11 cellular contexts compared by ENCODE assay signal in the genomic region with DNA sequence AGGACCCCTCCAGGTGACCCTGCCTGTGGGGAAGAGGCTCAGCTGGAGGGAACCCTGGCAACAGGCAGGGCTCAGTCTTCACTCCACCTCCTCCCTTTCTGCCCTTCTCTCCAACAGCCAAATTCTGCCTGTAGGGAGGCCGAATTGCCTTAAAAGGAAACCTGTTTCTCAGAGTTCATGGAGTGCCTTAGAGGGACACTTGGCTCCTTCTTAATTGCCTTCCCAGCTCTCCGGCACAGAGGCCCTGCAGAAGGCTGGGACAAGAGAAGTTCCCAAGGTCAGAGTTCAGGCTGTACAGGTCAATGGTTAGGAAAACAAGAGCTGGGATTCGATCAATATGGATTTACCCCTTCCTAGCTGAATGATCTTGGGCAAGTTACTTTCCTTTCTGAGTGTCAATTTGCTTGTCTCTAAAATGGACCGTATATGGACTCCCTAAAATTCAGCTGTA. TPM values are rescaled to one million over a fixed set of nuclear protein-coding genes. Genes with fewer than 3 reads are reported as not detected.
A peak's percentile ranks its signal among the peaks of the same experiment; 100 is the strongest.
DNase-seq lines count a peak whose midpoint lies in the region; ATAC-seq and TF ChIP-seq lines count a peak whose summit lies in the region.
"Had no signal": no experiment of that assay in that cellular context is flagged by ENCODE, and none has a peak within 500 bp of the region (broad histone marks: within the 10 kb centered on the region; RNA-seq: fewer than 3 reads in every experiment).

No MANE protein-coding gene starts in this region.

- H3K4me1 Mint-ChIP-seq in nephron progenitor cell: peaks cover 87% of the 10 kb centered on the region
- peaks cover 24% of the 10 kb centered on the region for H3K4me1 Mint-ChIP-seq in activated CD8-positive, alpha-beta memory T cell treated with anti-CD3 and anti-CD28 coated beads, Interleukin-2, amount 10 ng/mL, durations not matched to agents 7 days and 5 days

- H3K36me3 Mint-ChIP-seq in nephron progenitor cell (ENCODE audit: low read depth): no peaks in the 10 kb centered on the region
- peaks cover under 1% of the 10 kb centered on the region for H3K36me3 Mint-ChIP-seq in activated CD8-positive, alpha-beta memory T cell treated with anti-CD3 and anti-CD28 coated beads, Interleukin-2, amount 10 ng/mL, durations not matched to agents 7 days and 5 days

- TF ChIP-seq CTCF in adrenal gland (IDR thresholded peaks at IDR 0.05) (no peak), fibroblast of the aortic adventitia (IDR thresholded peaks at IDR 0.05; ENCODE audit: insufficient read depth, low read length) (no peak), nephron progenitor cell (IDR thresholded peaks at IDR 0.05) (no peak), upper lobe of right lung (IDR thresholded peaks at IDR 0.05) (no peak)

- peak overlapping the region; percentile 98 for H3K27ac Mint-ChIP-seq in nephron progenitor cell
- no peak overlapping the region for H3K27ac Mint-ChIP-seq in activated CD8-positive, alpha-beta memory T cell treated with anti-CD3 and anti-CD28 coated beads, Interleukin-2, amount 10 ng/mL, durations not matched to agents 7 days and 5 days

- H3K9me3 ChIP-seq in adrenal gland (replicated peaks in 1 of 3) (no peaks in the 10 kb centered on the region), upper lobe of right lung (no peaks in the 10 kb centered on the region)

- DNase-seq in adrenal gland: peak in 1 of 7 donors; percentile 30
- DNase-seq in fibroblast of the aortic adventitia (ENCODE audit: low read depth): peak; percentile 45
- no peak for DNase-seq in nephron progenitor cell
- DNase-seq in upper lobe of right lung: no peak
- DNase-seq in activated CD8-positive, alpha-beta memory T cell treated with anti-CD3 and anti-CD28 coated beads, Interleukin-2, amount 10 ng/mL, durations not matched to agents 7 days and 5 days: no peak
- DNase-seq in left colon: no peak
- no peak for DNase-seq in stimulated activated CD4-positive, alpha-beta T cell treated with anti-CD3 and anti-CD28 coated beads, Interleukin-2, amount 100 ng/mL, for 48 hours
- DNase-seq: activated CD4-positive, alpha-beta T cell treated with anti-CD3 and anti-CD28 coated beads for 1 hour; MM.1S; OCI-M1; stimulated activated naive CD4-positive, alpha-beta T cell had no signal

- peak; percentile 57 for ATAC-seq in upper lobe of right lung
- no peak for ATAC-seq in activated CD8-positive, alpha-beta memory T cell treated with anti-CD3 and anti-CD28 coated beads, Interleukin-2, amount 10 ng/mL, durations not matched to agents 7 days and 5 days
- ATAC-seq in left colon: no peak

- no peaks in the 10 kb centered on the region for H3K27me3 ChIP-seq in adrenal gland
- H3K27me3 ChIP-seq in upper lobe of right lung: no peaks in the 10 kb centered on the region

- H3K9me3 Mint-ChIP-seq in nephron progenitor cell: no peaks in the 10 kb centered on the region
- no peaks in the 10 kb centered on the region for H3K9me3 Mint-ChIP-seq in activated CD8-positive, alpha-beta memory T cell treated with anti-CD3 and anti-CD28 coated beads, Interleukin-2, amount 10 ng/mL, durations not matched to agents 7 days and 5 days (ENCODE audit: low read depth)

- H3K4me3 ChIP-seq in adrenal gland (no peak overlapping the region), fibroblast of the aortic adventitia (ENCODE audit: low read depth, low read length) (peak overlapping the region; percentile 10), upper lobe of right lung (peak overlapping the region; percentile 1)

- 61 to 70% (median 65%) methylated on average over 4 of the region's 4 CpGs for WGBS in adrenal gland, 4 donors

- H3K36me3 ChIP-seq in adrenal gland (replicated peaks in 1 of 2) (no peaks in the 10 kb centered on the region), upper lobe of right lung (peaks cover 1% of the 10 kb centered on the region)

- intact Hi-C loops in adrenal gland (cut with DNase I): no loop called here
- intact Hi-C loops in upper lobe of right lung (cut with DNase I): loop anchor here (10.0 kb wide), 1 partner anchor 56 kb away; no protein-coding TSS in a partner anchor
- intact Hi-C loops in left colon (cut with DNase I, micrococcal nuclease): no loop called here

- H3K27me3 Mint-ChIP-seq in nephron progenitor cell (ENCODE audit: low read depth, poor library complexity): peaks cover 8% of the 10 kb centered on the region
- H3K27me3 Mint-ChIP-seq in activated CD8-positive, alpha-beta memory T cell treated with anti-CD3 and anti-CD28 coated beads, Interleukin-2, amount 10 ng/mL, durations not matched to agents 7 days and 5 days: no peaks in the 10 kb centered on the region

- H3K27ac ChIP-seq in adrenal gland: peak overlapping the region in 3 of 5 donors; percentile 60 to 87 (median 82)
- H3K27ac ChIP-seq in upper lobe of right lung: peak overlapping the region; percentile 73

- H3K4me3 Mint-ChIP-seq in nephron progenitor cell: peak overlapping the region; percentile 34
- H3K4me3 Mint-ChIP-seq in activated CD8-positive, alpha-beta memory T cell treated with anti-CD3 and anti-CD28 coated beads, Interleukin-2, amount 10 ng/mL, durations not matched to agents 7 days and 5 days: no peak overlapping the region

- TF ChIP-seq POLR2A in adrenal gland (IDR thresholded peaks at IDR 0.05): no peak

- CTCF ChIA-PET in activated CD8-positive, alpha-beta memory T cell treated with anti-CD3 and anti-CD28 coated beads, Interleukin-2, amount 10 ng/mL, durations not matched to agents 7 days and 5 days (lab: Charles Lee): interaction anchor here (0.9 to 24.1 kb wide), 4 partner anchors 12 to 196 kb away, joined by 3 to 597 read pairs (median 40); no protein-coding TSS in a partner anchor

- H3K4me1 ChIP-seq in adrenal gland (replicated peaks in 1 of 2) (peaks cover 0 to 22% of the 10 kb centered on the region in 2 donors), upper lobe of right lung (peaks cover 82% of the 10 kb centered on the region)

RNA-seq across cellular contexts. Expression of a gene that starts 6.2 kb away (rescaled TPM):
- 100 to 1,000 TPM in 5 of 8 donors, 10 to 100 TPM in 3; 67.6 to 470 (median 200) TPM for total RNA-seq in adrenal gland
- polyA plus RNA-seq in adrenal gland: 100 to 1,000 TPM in 2 of 3 donors, 10 to 100 TPM in 1; 85.6 to 159 (median 156) TPM
- total RNA-seq in fibroblast of the aortic adventitia (ENCODE audit: low replicate concordance): 86.9 and 120 TPM in 2 replicates
- total RNA-seq in upper lobe of right lung: 280 TPM
- 10 to 100 TPM; 71.7 to 78.3 TPM for total RNA-seq in activated CD8-positive, alpha-beta memory T cell treated with anti-CD3 and anti-CD28 coated beads, Interleukin-2, amount 10 ng/mL, durations not matched to agents 7 days and 5 days
- 100 to 1,000 TPM; 131 to 355 TPM for total RNA-seq in left colon

RNA-seq across cellular contexts. Expression of a gene that starts 31.7 kb away (rescaled TPM):
- total RNA-seq in adrenal gland: 10 to 100 TPM; 14.5 to 64.7 (median 30.6) TPM
- 10 to 100 TPM in 2 of 3 donors, 1 to 10 TPM in 1; 2.1 to 30.7 (median 30.4) TPM for polyA plus RNA-seq in adrenal gland
- 68.6 and 164 TPM in 2 replicates for total RNA-seq in fibroblast of the aortic adventitia (ENCODE audit: low replicate concordance)
- total RNA-seq in upper lobe of right lung: 90.0 TPM
- total RNA-seq in activated CD8-positive, alpha-beta memory T cell treated with anti-CD3 and anti-CD28 coated beads, Interleukin-2, amount 10 ng/mL, durations not matched to agents 7 days and 5 days: 10 to 100 TPM; 12.9 to 23.5 TPM
- total RNA-seq in left colon: 10 to 100 TPM; 13.1 to 19.3 TPM

RNA-seq across cellular contexts. Expression of a gene that starts 38.2 kb away (rescaled TPM):
- total RNA-seq in adrenal gland (10 to 100 TPM; 12.4 to 21.9 (median 17.1) TPM), fibroblast of the aortic adventitia (ENCODE audit: low replicate concordance) (29.8 and 136 TPM in 2 replicates), upper lobe of right lung (34.1 TPM), left colon (10 to 100 TPM; 13.6 to 25.1 TPM)
- polyA plus RNA-seq in adrenal gland: 10 to 100 TPM in 1 of 3 donors, 1 to 10 TPM in 2; 3.0 to 11.3 (median 4.4) TPM
- total RNA-seq in activated CD8-positive, alpha-beta memory T cell treated with anti-CD3 and anti-CD28 coated beads, Interleukin-2, amount 10 ng/mL, durations not matched to agents 7 days and 5 days: 1 to 10 TPM; 1.4 to 2.8 TPM

Comparison
In these comparisons a context has a peak if more than half of its experiments do, and no peak if none do; other contexts are left out.
1. H3K4me3 ChIP-seq: peak in fibroblast of the aortic adventitia (single experiment) and upper lobe of right lung (single experiment); none in adrenal gland (0 of 4).